16 cellular contexts compared by ENCODE assay signal in the genomic region with DNA sequence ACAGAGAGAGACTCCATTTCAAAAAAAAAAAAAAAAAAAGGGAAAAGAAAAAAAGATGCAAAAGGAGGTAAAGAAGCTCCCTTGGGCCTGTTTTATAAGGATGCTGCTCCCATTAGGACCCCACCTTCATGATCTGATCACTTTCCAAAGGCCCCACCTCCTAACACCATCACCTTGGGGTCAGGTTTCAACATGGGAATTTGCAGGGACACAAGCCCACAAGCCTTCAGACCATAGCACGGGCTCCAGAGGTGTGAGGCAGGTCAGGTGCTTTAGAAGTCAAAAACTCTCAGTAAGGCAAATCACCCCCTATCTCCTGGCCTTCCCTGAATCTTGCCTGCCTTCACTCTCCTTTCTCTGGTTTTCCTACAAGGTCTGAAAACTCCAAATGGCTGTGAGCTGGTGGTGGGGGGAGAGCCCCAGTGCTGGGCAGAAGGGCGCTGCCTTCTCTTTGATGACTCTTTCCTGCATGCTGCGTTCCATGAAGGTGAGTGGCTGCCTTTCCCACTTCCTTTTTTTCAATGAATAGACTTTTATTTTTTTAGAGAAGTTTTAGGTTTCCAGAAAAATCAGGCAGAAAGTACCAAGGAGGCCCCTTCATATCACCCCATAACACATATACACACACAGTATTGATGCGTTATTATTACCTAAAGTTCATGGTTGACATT.
"Had no signal": no experiment of that assay in that cellular context is flagged by ENCODE, and none has a peak within 500 bp of the region (broad histone marks: within the 10 kb centered on the region; RNA-seq: fewer than 3 reads in every experiment).

No MANE protein-coding gene starts in this region.

- H3K36me3 ChIP-seq: left lung, neutrophil, suprapubic skin had no signal

- H3K27me3 ChIP-seq: left lung, neutrophil, suprapubic skin had no signal

- H3K4me1 ChIP-seq: left lung, parathyroid adenoma had no signal

- H3K9ac ChIP-seq: parathyroid adenoma had no signal

- H3K9me3 Mint-ChIP-seq: activated CD4-positive, alpha-beta memory T cell treated with anti-CD3 and anti-CD28 coated beads for 36 hours; activated T-cell treated with anti-CD3 and anti-CD28 coated beads, Interleukin-2, amount 50 U/mL, for 24 hours; natural killer cell; stimulated activated memory B cell treated with anti-CD40 and anti-IgM and Interleukin-4, amounts not matched to agents 10 μg/mL and 1 μg/mL and 100 μg/mL, for 72 hours; T-helper 2 cell treated with Interferon-gamma antibody and Interleukin-4, amounts not matched to agents 5 μg/mL and 100 μg/mL, for 36 hours had no signal

- FAIRE-seq: astrocyte, kidney had no signal

- ATAC-seq: left lung; natural killer cell; stimulated activated memory B cell treated with anti-CD40 and anti-IgM and Interleukin-4, amounts not matched to agents 10 μg/mL and 1 μg/mL and 100 μg/mL, for 72 hours had no signal

- H3K4me1 Mint-ChIP-seq: natural killer cell had no signal

- DNase-seq: activated CD4-positive, alpha-beta memory T cell treated with anti-CD3 and anti-CD28 coated beads for 36 hours; activated CD4-positive, alpha-beta T cell treated with anti-CD3 and anti-CD28 coated beads for 1 hour; activated naive CD4-positive, alpha-beta T cell treated with anti-CD3 and anti-CD28 coated beads, Interleukin-2, amount 50 U/mL, for 16 hours; activated T-cell treated with anti-CD3 and anti-CD28 coated beads, Interleukin-2, amount 50 U/mL, for 24 hours; erythroblast; kidney; left lung; mammary epithelial cell; natural killer cell; trophoblast cell had no signal

- H3K4me3 ChIP-seq: left lung, suprapubic skin had no signal

- H3K27ac ChIP-seq: left lung, neutrophil, parathyroid adenoma, suprapubic skin had no signal

- H3K27ac Mint-ChIP-seq: activated CD4-positive, alpha-beta memory T cell treated with anti-CD3 and anti-CD28 coated beads for 36 hours; activated T-cell treated with anti-CD3 and anti-CD28 coated beads, Interleukin-2, amount 50 U/mL, for 24 hours; natural killer cell; stimulated activated memory B cell treated with anti-CD40 and anti-IgM and Interleukin-4, amounts not matched to agents 10 μg/mL and 1 μg/mL and 100 μg/mL, for 72 hours; T-helper 2 cell treated with Interferon-gamma antibody and Interleukin-4, amounts not matched to agents 5 μg/mL and 100 μg/mL, for 36 hours had no signal

- H3K9me3 ChIP-seq: left lung, neutrophil, suprapubic skin had no signal

- H2AFZ ChIP-seq: parathyroid adenoma had no signal

- H3K36me3 Mint-ChIP-seq: natural killer cell had no signal

- H3K27me3 Mint-ChIP-seq: activated CD4-positive, alpha-beta memory T cell treated with anti-CD3 and anti-CD28 coated beads for 36 hours; activated T-cell treated with anti-CD3 and anti-CD28 coated beads, Interleukin-2, amount 50 U/mL, for 24 hours; stimulated activated memory B cell treated with anti-CD40 and anti-IgM and Interleukin-4, amounts not matched to agents 10 μg/mL and 1 μg/mL and 100 μg/mL, for 72 hours had no signal

- H3K79me2 ChIP-seq: parathyroid adenoma had no signal

- H3K4me3 Mint-ChIP-seq: activated CD4-positive, alpha-beta memory T cell treated with anti-CD3 and anti-CD28 coated beads for 36 hours; activated T-cell treated with anti-CD3 and anti-CD28 coated beads, Interleukin-2, amount 50 U/mL, for 24 hours; natural killer cell; stimulated activated memory B cell treated with anti-CD40 and anti-IgM and Interleukin-4, amounts not matched to agents 10 μg/mL and 1 μg/mL and 100 μg/mL, for 72 hours; T-helper 2 cell treated with Interferon-gamma antibody and Interleukin-4, amounts not matched to agents 5 μg/mL and 100 μg/mL, for 36 hours had no signal
